20 cellular contexts compared by ENCODE assay signal in genomic region chr1:178367151-178367550, GRCh38.
"Had no signal": no experiment of that assay in that cellular context is flagged by ENCODE, and none has a peak within 500 bp of the region (broad histone marks: within the 10 kb centered on the region; RNA-seq: fewer than 3 reads in every experiment).

No MANE protein-coding gene starts in this region.

- H3K4me3 Mint-ChIP-seq: effector memory CD8-positive, alpha-beta T cell; natural killer cell; stimulated activated naive CD8-positive, alpha-beta T cell treated with anti-CD3 and anti-CD28 coated beads, Interleukin-15, amount 100 ng/mL, for 72 hours had no signal

- H3K27ac Mint-ChIP-seq: effector memory CD8-positive, alpha-beta T cell; natural killer cell; stimulated activated naive CD8-positive, alpha-beta T cell treated with anti-CD3 and anti-CD28 coated beads, Interleukin-15, amount 100 ng/mL, for 72 hours had no signal

- H3K27me3 ChIP-seq: esophagus squamous epithelium, ovary, sigmoid colon, spleen, suprapubic skin, transverse colon, vagina had no signal

- H3K4me3 ChIP-seq: esophagus squamous epithelium, lower lobe of right lung, ovary, psoas muscle, sigmoid colon, spleen, suprapubic skin, transverse colon, vagina had no signal

- H3K4me1 ChIP-seq: lower lobe of right lung had no signal

- H3K36me3 ChIP-seq: esophagus squamous epithelium, lower lobe of right lung, ovary, sigmoid colon, spleen, suprapubic skin, transverse colon, vagina had no signal

- H3K9me3 ChIP-seq: esophagus squamous epithelium, lower lobe of right lung, ovary, psoas muscle, sigmoid colon, spleen, suprapubic skin, transverse colon, vagina had no signal

- H3K27me3 Mint-ChIP-seq: effector memory CD8-positive, alpha-beta T cell; stimulated activated naive CD8-positive, alpha-beta T cell treated with anti-CD3 and anti-CD28 coated beads, Interleukin-15, amount 100 ng/mL, for 72 hours had no signal

- ATAC-seq: effector memory CD8-positive, alpha-beta T cell; left ventricle myocardium superior; lower lobe of right lung; natural killer cell; psoas muscle; right cardiac atrium; stimulated activated naive CD8-positive, alpha-beta T cell treated with anti-CD3 and anti-CD28 coated beads, Interleukin-15, amount 100 ng/mL, for 72 hours had no signal

- H3K9me3 Mint-ChIP-seq: effector memory CD8-positive, alpha-beta T cell; natural killer cell; stimulated activated naive CD8-positive, alpha-beta T cell treated with anti-CD3 and anti-CD28 coated beads, Interleukin-15, amount 100 ng/mL, for 72 hours had no signal

- H3K36me3 Mint-ChIP-seq: natural killer cell had no signal

- H3K27ac ChIP-seq: esophagus squamous epithelium, lower lobe of right lung, ovary, psoas muscle, sigmoid colon, spleen, suprapubic skin, transverse colon, vagina had no signal

- H3K4me1 Mint-ChIP-seq: natural killer cell; stimulated activated naive CD8-positive, alpha-beta T cell treated with anti-CD3 and anti-CD28 coated beads, Interleukin-15, amount 100 ng/mL, for 72 hours had no signal

- DNase-seq: cortex of kidney; effector memory CD8-positive, alpha-beta T cell; erythroblast; esophagus squamous epithelium; left ventricle myocardium superior; lower lobe of right lung; natural killer cell; occipital lobe; ovary; posterior cingulate gyrus; psoas muscle; right cardiac atrium; sigmoid colon; spleen; stimulated activated CD4-positive, alpha-beta T cell treated with anti-CD3 and anti-CD28 coated beads, Interleukin-4, amount 100 ng/mL, for 4 hours; stimulated activated naive CD4-positive, alpha-beta T cell; stimulated activated naive CD8-positive, alpha-beta T cell treated with anti-CD3 and anti-CD28 coated beads, Interleukin-15, amount 100 ng/mL, for 72 hours; transverse colon had no signal
